16 cellular contexts compared by ENCODE assay signal in the genomic region with DNA sequence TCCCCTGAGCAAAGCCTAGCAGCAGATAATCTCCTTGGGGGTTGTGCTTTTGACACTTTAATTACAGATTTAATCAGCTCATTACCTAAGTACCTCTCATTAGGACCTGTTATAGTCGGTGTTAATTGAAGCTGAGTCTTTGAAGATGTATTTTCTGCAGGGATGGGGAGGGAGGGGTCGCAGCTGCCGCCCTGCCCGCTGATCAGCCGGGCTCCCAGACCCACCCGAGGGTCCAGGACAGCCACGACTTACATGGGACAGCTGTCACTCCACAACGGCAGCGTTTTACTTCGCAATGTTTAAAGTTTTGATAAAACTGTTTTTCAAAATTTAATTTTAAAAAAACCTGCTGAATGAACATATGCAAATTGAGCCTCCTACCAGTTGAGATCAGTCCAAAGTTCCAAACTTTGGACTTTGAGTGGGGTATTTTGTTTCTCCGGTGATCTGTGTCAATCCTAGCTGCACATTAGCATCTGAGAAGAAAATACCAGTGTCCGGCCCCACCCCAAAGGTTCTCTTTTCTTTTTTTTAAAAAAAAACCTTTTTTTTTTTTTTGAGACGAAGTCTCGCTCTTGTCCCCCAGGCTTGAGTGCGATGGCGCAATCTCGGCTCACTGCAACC.
DNase-seq lines count a peak whose midpoint lies in the region; ATAC-seq, FAIRE-seq and TF ChIP-seq lines count a peak whose summit lies in the region.
"Had no signal": no experiment of that assay in that cellular context is flagged by ENCODE, and none has a peak within 500 bp of the region (broad histone marks: within the 10 kb centered on the region; RNA-seq: fewer than 3 reads in every experiment).

No MANE protein-coding gene starts in this region.

- POLR2A ChIA-PET in HepG2 (lab: Yijun Ruan, JAX), result no interaction called here

- no peak for ATAC-seq in HepG2

- peaks cover 48% of the 10 kb centered on the region for H3K4me1 ChIP-seq in HepG2 (ENCODE audit: insufficient read depth, low read length)

- no peak for TF ChIP-seq EP300 in HepG2 (IDR thresholded peaks at IDR 0.05; ENCODE audit: low read depth in 2 of 2, low read length in 2 of 2)
- TF ChIP-seq EP300 in HepG2 (CRISPR knock-in tag; IDR thresholded peaks at IDR 0.05; ENCODE audit: borderline replicate concordance), result no peak

- H2AFZ ChIP-seq in HepG2 (ENCODE audit: low read length), result no peak overlapping the region

- no peak overlapping the region for H3K9ac ChIP-seq in HepG2 (ENCODE audit: insufficient read depth, low read depth, low read length)

- TF ChIP-seq CTCF in HepG2 (CRISPR knock-in tag; IDR thresholded peaks at IDR 0.05), result no peak

- in situ Hi-C loops in HepG2 (cut with HindIII; ENCODE audit: extremely low pct_ligation_motif_present, low pct_unique_long_range_greater_than_20kb), result no loop called here

- TF ChIP-seq RAD21 in HepG2 (CRISPR knock-in tag; IDR thresholded peaks at IDR 0.05), result no peak

- no peaks in the 10 kb centered on the region for H4K20me1 ChIP-seq in HepG2 (ENCODE audit: insufficient read depth, low read length)

- CTCF ChIA-PET in HepG2 (lab: Yijun Ruan, JAX; ENCODE audit: low intra/inter-chr PET ratio, low total read pairs), result no interaction called here

- H3K9me3 ChIP-seq in HepG2 (ENCODE audit: low read length), result no peaks in the 10 kb centered on the region

- H3K4me2 ChIP-seq in HepG2 (ENCODE audit: low read depth, low read length), result peak overlapping the region; percentile 25; the same call in 1 of the 2 replicates

- peaks cover 3 to 4% of the 10 kb centered on the region in 2 experiments; a peak in 3 of 5 replicates for H3K27me3 ChIP-seq in HepG2 (ENCODE audit: control insufficient read depth in 1 of 2, insufficient read depth in 2 of 2, low read length in 2 of 2)

- FAIRE-seq in HepG2 (lab: Jason Lieb, UNC), result no peak
- FAIRE-seq: A204.1, H1 had no signal

- no peaks in the 10 kb centered on the region for H3K79me2 ChIP-seq in HepG2 (ENCODE audit: insufficient read depth, low read length)

- intact Hi-C loops in HepG2 (cut with micrococcal nuclease; ENCODE audit: unreplicated experiment) (no loop called here), posterior vena cava (cut with DNase I) (no loop called here)

- DNase-seq in COR-L47 (lab: John Stamatoyannopoulos, UW) (peak; percentile 20), NCI-H524 treated with DMSO at 0.1 percent for 48 hours (lab: John Stamatoyannopoulos, UW) (peak; percentile 48), HepG2 (ENCODE audit: low spot score) (no peak), posterior vena cava (ENCODE audit: low spot score) (peak; percentile 26), ecto neural progenitor cell (ENCODE audit: low spot score) (no peak), epidermal melanocyte (ENCODE audit: insufficient read length, low spot score) (no peak)
- DNase-seq in stimulated activated CD4-positive, alpha-beta T cell treated with anti-CD3 and anti-CD28 coated beads, Interleukin-4, amount 100 ng/mL, for 24 hours, result no peak
- DNase-seq: KG1, NCI-H1092 treated with DMSO at 0.1 percent for 48 hours, NCI-H1436 treated with DMSO at 0.1 percent for 48 hours, NCI-H2029, NCI-H2227 treated with DMSO at 0.1 percent for 48 hours, SHP77 had no signal

- no TSS peak for BruUV-seq in HepG2 (replicated peaks; lab: Mats Ljungman, UMichigan)

- no peak overlapping the region for H3K4me3 ChIP-seq in HepG2 (replicated peaks in 1 of 3; ENCODE audit: insufficient read depth in 1 of 3, low read depth in 2 of 3, low read length in 3 of 3)
- H3K4me3 ChIP-seq: SK-N-MC had no signal

- H3K27ac ChIP-seq in HepG2 (ENCODE audit: extremely low read length, insufficient read depth, low read length), result no peak overlapping the region
- H3K27ac ChIP-seq: SK-N-MC had no signal

- 3% methylated on average over 17 of the region's 17 CpGs for WGBS in HepG2 (ENCODE audit: low lambda C conversion rate)

- no peak for TF ChIP-seq POLR2A in HepG2 (IDR thresholded peaks at IDR 0.05; ENCODE audit: insufficient read depth in 1 of 2, low read depth in 2 of 2, low read length in 2 of 2)

- no peaks in the 10 kb centered on the region for H3K36me3 ChIP-seq in HepG2 (replicated peaks in 1 of 2; ENCODE audit: control insufficient read depth in 1 of 2, insufficient read depth in 2 of 2, low read length in 2 of 2)

TF ChIP-seq in HepG2, 621 proteins besides CTCF, POLR2A, EP300 and RAD21:
- peak; percentile 65; the same call in 1 of the 2 replicates for TF ChIP-seq NCOR1 (IDR thresholded peaks at IDR 0.05; ENCODE audit: borderline replicate concordance, low read length)
- no peak for TF ChIP-seq SP5 (CRISPR knock-in tag; IDR thresholded peaks at IDR 0.05; ENCODE audit: borderline replicate concordance, low read depth)
- no peak for TF ChIP-seq ZNF775 (CRISPR knock-in tag; IDR thresholded peaks at IDR 0.05; ENCODE audit: borderline replicate concordance)
- no peak for TF ChIP-seq MXD4 (CRISPR knock-in tag; IDR thresholded peaks at IDR 0.05)
- TF ChIP-seq HNF4G (IDR thresholded peaks at IDR 0.05; ENCODE audit: borderline replicate concordance, low read depth, low read length), result peak; percentile 55; the same call in 1 of the 2 replicates
- no peak for TF ChIP-seq HNF4G (CRISPR knock-in tag; IDR thresholded peaks at IDR 0.05; ENCODE audit: borderline replicate concordance, low read depth)
- TF ChIP-seq KDM4B (CRISPR knock-in tag; IDR thresholded peaks at IDR 0.05), result no peak
- TF ChIP-seq, protein P1, sequence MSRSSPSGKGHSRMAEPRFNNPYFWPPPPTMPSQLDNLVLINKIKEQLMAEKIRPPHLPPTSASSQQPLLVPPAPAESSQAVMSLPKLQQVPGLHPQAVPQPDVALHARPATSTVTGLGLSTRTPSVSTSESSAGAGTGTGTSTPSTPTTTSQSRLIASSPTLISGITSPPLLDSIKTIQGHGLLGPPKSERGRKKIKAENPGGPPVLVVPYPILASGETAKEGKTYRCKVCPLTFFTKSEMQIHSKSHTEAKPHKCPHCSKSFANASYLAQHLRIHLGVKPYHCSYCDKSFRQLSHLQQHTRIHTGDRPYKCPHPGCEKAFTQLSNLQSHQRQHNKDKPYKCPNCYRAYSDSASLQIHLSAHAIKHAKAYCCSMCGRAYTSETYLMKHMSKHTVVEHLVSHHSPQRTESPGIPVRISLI (CRISPR knock-in tag; IDR thresholded peaks at IDR 0.05; ENCODE audit: borderline replicate concordance), result peak; percentile 22; the same call in 1 of the 2 replicates
- no peak for TF ChIP-seq RORA (CRISPR knock-in tag; IDR thresholded peaks at IDR 0.05)
- no peak for TF ChIP-seq SRSF4 (IDR thresholded peaks at IDR 0.05; ENCODE audit: low read depth, low read length, poor library complexity, severe bottlenecking)
- TF ChIP-seq, protein P2, sequence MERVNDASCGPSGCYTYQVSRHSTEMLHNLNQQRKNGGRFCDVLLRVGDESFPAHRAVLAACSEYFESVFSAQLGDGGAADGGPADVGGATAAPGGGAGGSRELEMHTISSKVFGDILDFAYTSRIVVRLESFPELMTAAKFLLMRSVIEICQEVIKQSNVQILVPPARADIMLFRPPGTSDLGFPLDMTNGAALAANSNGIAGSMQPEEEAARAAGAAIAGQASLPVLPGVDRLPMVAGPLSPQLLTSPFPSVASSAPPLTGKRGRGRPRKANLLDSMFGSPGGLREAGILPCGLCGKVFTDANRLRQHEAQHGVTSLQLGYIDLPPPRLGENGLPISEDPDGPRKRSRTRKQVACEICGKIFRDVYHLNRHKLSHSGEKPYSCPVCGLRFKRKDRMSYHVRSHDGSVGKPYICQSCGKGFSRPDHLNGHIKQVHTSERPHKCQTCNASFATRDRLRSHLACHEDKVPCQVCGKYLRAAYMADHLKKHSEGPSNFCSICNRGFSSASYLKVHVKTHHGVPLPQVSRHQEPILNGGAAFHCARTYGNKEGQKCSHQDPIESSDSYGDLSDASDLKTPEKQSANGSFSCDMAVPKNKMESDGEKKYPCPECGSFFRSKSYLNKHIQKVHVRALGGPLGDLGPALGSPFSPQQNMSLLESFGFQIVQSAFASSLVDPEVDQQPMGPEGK (CRISPR knock-in tag; IDR thresholded peaks at IDR 0.05), result 0 out of 2 replicates have a peak, but pooled peaks have one; percentile 7
- TF ChIP-seq GPN1 (CRISPR knock-in tag; IDR thresholded peaks at IDR 0.05; ENCODE audit: borderline replicate concordance), result no peak
- no peak for TF ChIP-seq ERF (CRISPR knock-in tag; IDR thresholded peaks at IDR 0.05)
- TF ChIP-seq HNF4A (CRISPR knock-in tag; IDR thresholded peaks at IDR 0.05), result peak; percentile 56
- TF ChIP-seq, protein P3, sequence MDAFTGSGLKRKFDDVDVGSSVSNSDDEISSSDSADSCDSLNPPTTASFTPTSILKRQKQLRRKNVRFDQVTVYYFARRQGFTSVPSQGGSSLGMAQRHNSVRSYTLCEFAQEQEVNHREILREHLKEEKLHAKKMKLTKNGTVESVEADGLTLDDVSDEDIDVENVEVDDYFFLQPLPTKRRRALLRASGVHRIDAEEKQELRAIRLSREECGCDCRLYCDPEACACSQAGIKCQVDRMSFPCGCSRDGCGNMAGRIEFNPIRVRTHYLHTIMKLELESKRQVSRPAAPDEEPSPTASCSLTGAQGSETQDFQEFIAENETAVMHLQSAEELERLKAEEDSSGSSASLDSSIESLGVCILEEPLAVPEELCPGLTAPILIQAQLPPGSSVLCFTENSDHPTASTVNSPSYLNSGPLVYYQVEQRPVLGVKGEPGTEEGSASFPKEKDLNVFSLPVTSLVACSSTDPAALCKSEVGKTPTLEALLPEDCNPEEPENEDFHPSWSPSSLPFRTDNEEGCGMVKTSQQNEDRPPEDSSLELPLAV (CRISPR knock-in tag; conservative IDR thresholded peaks at IDR 0.05; ENCODE audit: low read depth), result no peak
- no peak for TF ChIP-seq DR1 (CRISPR knock-in tag; IDR thresholded peaks at IDR 0.05)
- 0 out of 2 replicates have a peak, but pooled peaks have one; percentile 9 for TF ChIP-seq CEBPG (CRISPR knock-in tag; IDR thresholded peaks at IDR 0.05)
- TF ChIP-seq, protein P4, sequence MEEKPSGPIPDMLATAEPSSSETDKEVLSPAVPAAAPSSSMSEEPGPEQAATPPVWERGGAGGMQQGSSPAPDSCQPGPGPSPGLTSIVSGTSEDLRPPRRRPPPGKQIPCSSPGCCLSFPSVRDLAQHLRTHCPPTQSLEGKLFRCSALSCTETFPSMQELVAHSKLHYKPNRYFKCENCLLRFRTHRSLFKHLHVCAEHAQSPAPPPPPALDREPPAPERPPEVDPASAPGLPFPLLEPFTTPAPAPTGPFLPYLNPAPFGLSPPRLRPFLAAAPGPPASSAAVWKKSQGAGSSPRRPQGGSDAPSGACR (CRISPR knock-in tag; IDR thresholded peaks at IDR 0.05), result no peak

Comparison
In these comparisons a context has a peak if more than half of its experiments do, and no peak if none do; other contexts are left out.
1. DNase-seq: peak in COR-L47 (single experiment), NCI-H524 treated with DMSO at 0.1 percent for 48 hours (single experiment) and posterior vena cava (single experiment); none in HepG2 (single experiment), ecto neural progenitor cell (single experiment), epidermal melanocyte (single experiment) and stimulated activated CD4-positive, alpha-beta T cell treated with anti-CD3 and anti-CD28 coated beads, Interleukin-4, amount 100 ng/mL, for 24 hours (single experiment).